Comparison of ENCODE assay signal across 1 cellular context in the genomic region with DNA sequence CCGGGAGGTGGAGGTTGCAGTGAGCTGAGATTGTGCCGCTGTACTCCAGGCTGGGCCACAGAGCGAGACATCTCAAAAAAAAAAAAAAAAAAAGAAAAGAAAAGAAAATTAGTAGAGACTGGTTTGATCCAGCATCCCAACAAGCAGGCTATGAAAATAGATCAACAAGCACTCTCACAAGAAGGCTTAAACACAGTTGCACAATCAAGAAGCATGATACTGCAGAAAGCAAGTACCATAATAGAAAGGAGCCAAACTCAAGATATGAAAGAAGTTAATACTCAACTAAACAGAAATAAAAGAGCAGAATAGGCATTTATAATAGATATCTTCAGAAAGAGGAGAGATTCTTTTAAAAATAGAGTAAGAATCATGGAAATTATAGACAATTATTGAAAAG.
TF ChIP-seq lines count a peak whose summit lies in the region.

No MANE protein-coding gene starts in this region.

TF ChIP-seq in HepG2, 621 proteins besides CTCF, POLR2A, EP300 and RAD21:
- TF ChIP-seq, protein P1, sequence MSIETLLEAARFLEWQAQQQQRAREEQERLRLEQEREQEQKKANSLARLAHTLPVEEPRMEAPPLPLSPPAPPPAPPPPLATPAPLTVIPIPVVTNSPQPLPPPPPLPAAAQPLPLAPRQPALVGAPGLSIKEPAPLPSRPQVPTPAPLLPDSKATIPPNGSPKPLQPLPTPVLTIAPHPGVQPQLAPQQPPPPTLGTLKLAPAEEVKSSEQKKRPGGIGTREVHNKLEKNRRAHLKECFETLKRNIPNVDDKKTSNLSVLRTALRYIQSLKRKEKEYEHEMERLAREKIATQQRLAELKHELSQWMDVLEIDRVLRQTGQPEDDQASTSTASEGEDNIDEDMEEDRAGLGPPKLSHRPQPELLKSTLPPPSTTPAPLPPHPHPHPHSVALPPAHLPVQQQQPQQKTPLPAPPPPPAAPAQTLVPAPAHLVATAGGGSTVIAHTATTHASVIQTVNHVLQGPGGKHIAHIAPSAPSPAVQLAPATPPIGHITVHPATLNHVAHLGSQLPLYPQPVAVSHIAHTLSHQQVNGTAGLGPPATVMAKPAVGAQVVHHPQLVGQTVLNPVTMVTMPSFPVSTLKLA (IDR thresholded peaks at IDR 0.05): no peak
- TF ChIP-seq, protein P2, sequence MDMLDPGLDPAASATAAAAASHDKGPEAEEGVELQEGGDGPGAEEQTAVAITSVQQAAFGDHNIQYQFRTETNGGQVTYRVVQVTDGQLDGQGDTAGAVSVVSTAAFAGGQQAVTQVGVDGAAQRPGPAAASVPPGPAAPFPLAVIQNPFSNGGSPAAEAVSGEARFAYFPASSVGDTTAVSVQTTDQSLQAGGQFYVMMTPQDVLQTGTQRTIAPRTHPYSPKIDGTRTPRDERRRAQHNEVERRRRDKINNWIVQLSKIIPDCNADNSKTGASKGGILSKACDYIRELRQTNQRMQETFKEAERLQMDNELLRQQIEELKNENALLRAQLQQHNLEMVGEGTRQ (IDR thresholded peaks at IDR 0.05; ENCODE audit: low read depth, low read length): no peak
- TF ChIP-seq, protein P2 (CRISPR knock-in tag; IDR thresholded peaks at IDR 0.05; ENCODE audit: borderline replicate concordance): no peak
- TF ChIP-seq SSRP1 (CRISPR knock-in tag; IDR thresholded peaks at IDR 0.05) (no peak), CEBPB (IDR thresholded peaks at IDR 0.05; ENCODE audit: borderline replicate concordance, low read depth, low read length) (0 out of 2 replicates have a peak, but pooled peaks have one; percentile 12)
